ENCODE assay signal across 8 cellular contexts in genomic region chr17:7989781-7990655, GRCh38. TPM values are rescaled to one million over a fixed set of nuclear protein-coding genes. Genes with fewer than 3 reads are reported as not detected.
DNase-seq lines count a peak whose midpoint lies in the region; ATAC-seq and TF ChIP-seq lines count a peak whose summit lies in the region.

No MANE protein-coding gene starts in this region.

- H3K4me1 ChIP-seq in right lobe of liver, result peaks cover 0 to 5% (median 0%) of the 10 kb centered on the region in 4 donors

- H3K27ac Mint-ChIP-seq in dendritic cell treated with granulocyte-macrophage colony-stimulating factor and Interleukin-4, amounts not matched to agents 40 ng/mL and 50 ng/mL, for 4 days, result peak overlapping the region; percentile 87

- H3K9me3 Mint-ChIP-seq in dendritic cell treated with granulocyte-macrophage colony-stimulating factor and Interleukin-4, amounts not matched to agents 40 ng/mL and 50 ng/mL, for 4 days, result no peaks in the 10 kb centered on the region

- no peaks in the 10 kb centered on the region for H3K36me3 Mint-ChIP-seq in dendritic cell treated with granulocyte-macrophage colony-stimulating factor and Interleukin-4, amounts not matched to agents 40 ng/mL and 50 ng/mL, for 4 days (ENCODE audit: low read depth)

- H3K4me3 ChIP-seq in right lobe of liver, result peak overlapping the region; percentile 54 to 58 (median 56)

- peak; percentile 52 for ATAC-seq in GM18499 (IDR thresholded peaks at IDR 0.05; ENCODE audit: insufficient read depth, unreplicated experiment)
- peak; percentile 50 for ATAC-seq in HG03097 (IDR thresholded peaks at IDR 0.05; ENCODE audit: low FRiP score, unreplicated experiment)
- peak; percentile 93 to 97 (median 96) for ATAC-seq in right lobe of liver

- no peak for TF ChIP-seq POLR2A in right lobe of liver (IDR thresholded peaks at IDR 0.05)

- H3K27ac ChIP-seq in right lobe of liver, result peak overlapping the region in 1 of 3 donors; percentile 63

- peak; percentile 92 to 99 (median 96) for TF ChIP-seq CTCF in right lobe of liver (IDR thresholded peaks at IDR 0.05)

- peaks cover 3% of the 10 kb centered on the region for H3K27me3 Mint-ChIP-seq in dendritic cell treated with granulocyte-macrophage colony-stimulating factor and Interleukin-4, amounts not matched to agents 40 ng/mL and 50 ng/mL, for 4 days

- WGBS in right lobe of liver (ENCODE audit: insufficient coverage, low coverage, low lambda C conversion rate, missing lambda C conversion rate), result 0% methylated on average over 20 of the region's 59 CpGs

- peaks cover 27% of the 10 kb centered on the region for H3K4me1 Mint-ChIP-seq in dendritic cell treated with granulocyte-macrophage colony-stimulating factor and Interleukin-4, amounts not matched to agents 40 ng/mL and 50 ng/mL, for 4 days (ENCODE audit: low read depth)

- no peaks in the 10 kb centered on the region for H3K27me3 ChIP-seq in right lobe of liver

- H3K9me3 ChIP-seq in right lobe of liver, result no peaks in the 10 kb centered on the region

- intact Hi-C loops in dendritic cell treated with granulocyte-macrophage colony-stimulating factor and Interleukin-4, amounts not matched to agents 40 ng/mL and 50 ng/mL, for 4 days (cut with micrococcal nuclease), result loop anchor here (1.0 to 10.0 kb wide), 6 partner anchors 51 to 245 kb away; no protein-coding TSS in a partner anchor
- intact Hi-C loops in right lobe of liver (cut with DNase I), result loop anchor here in 1 of 2 donors (5.0 kb wide), 1 partner anchor 78 kb away; no protein-coding TSS in a partner anchor

- DNase-seq in A172 (ENCODE audit: low spot score) (peak; percentile 63), NCI-H446 (lab: John Stamatoyannopoulos, UW) (peak; percentile 44 to 78), right lobe of liver (peak; percentile 83 to 85 (median 85))
- peak; percentile 94 for DNase-seq in activated CD4-positive, alpha-beta T cell treated with anti-CD3 and anti-CD28 coated beads, Interleukin-2, amount 50 U/mL, for 1 hour
- DNase-seq in stimulated activated CD4-positive, alpha-beta T cell treated with anti-CD3 and anti-CD28 coated beads, Interleukin-4, amount 100 ng/mL, for 24 hours, result peak; percentile 95

- no peaks in the 10 kb centered on the region for H3K36me3 ChIP-seq in right lobe of liver

- H3K4me3 Mint-ChIP-seq in dendritic cell treated with granulocyte-macrophage colony-stimulating factor and Interleukin-4, amounts not matched to agents 40 ng/mL and 50 ng/mL, for 4 days, result peak overlapping the region; percentile 80

RNA-seq across cellular contexts. Expression of gene GUCY2D, which starts 12.4 kb away (rescaled TPM):
- not detected in 2 replicates for total RNA-seq in A172 (2014; rRNA removed; shearing (Covaris generic))
- total RNA-seq in right lobe of liver, result under 1 TPM in 1 of 6 experiments, not detected in 5; 0.33 TPM

RNA-seq across cellular contexts. Expression of gene ALOX15B, which starts 48.8 kb away (rescaled TPM):
- 0.14 TPM in 1 of 2 replicates, not detected in the other for total RNA-seq in A172 (2014; rRNA removed; shearing (Covaris generic))
- total RNA-seq in right lobe of liver, result 1 to 10 TPM in 2 of 6 experiments, under 1 TPM in 4; 0.22 to 2.2 (median 0.72) TPM

RNA-seq across cellular contexts. Expression of gene CNTROB, which starts 58.0 kb away (rescaled TPM):
- total RNA-seq in A172 (2014; rRNA removed; shearing (Covaris generic)), result 34.5 and 35.4 TPM in 2 replicates
- 10 to 100 TPM in 2 of 6 experiments, 1 to 10 TPM in 4; 7.3 to 12.7 (median 9.4) TPM for total RNA-seq in right lobe of liver

RNA-seq across cellular contexts. Expression of gene TRAPPC1, which starts 58.3 kb away (rescaled TPM):
- total RNA-seq in A172 (2014; rRNA removed; shearing (Covaris generic)), result 54.2 and 64.2 TPM in 2 replicates
- total RNA-seq in right lobe of liver, result 10 to 100 TPM; 43.7 to 57.1 (median 48.3) TPM
